Comparison of ENCODE assay signal across 13 cellular contexts in genomic region chr1:234718509-234719453, GRCh38.
DNase-seq lines count a peak whose midpoint lies in the region; ATAC-seq and TF ChIP-seq lines count a peak whose summit lies in the region.
"Had no signal": no experiment of that assay in that cellular context is flagged by ENCODE, and none has a peak within 500 bp of the region (broad histone marks: within the 10 kb centered on the region; RNA-seq: fewer than 3 reads in every experiment).

No MANE protein-coding gene starts in this region.

- H3K4me3 Mint-ChIP-seq in glutamatergic neuron (ENCODE audit: unreplicated experiment) = peak overlapping the region; percentile 53

- peaks cover 73% of the 10 kb centered on the region for H3K4me1 ChIP-seq in cardiac muscle cell (ENCODE audit: low read depth)
- H3K4me1 ChIP-seq in parathyroid adenoma = peaks cover 43% of the 10 kb centered on the region
- peaks cover 26 to 40% of the 10 kb centered on the region in 2 donors for H3K4me1 ChIP-seq in uterus

- H3K9me3 ChIP-seq in cardiac muscle cell (ENCODE audit: low read depth) = no peaks in the 10 kb centered on the region
- no peaks in the 10 kb centered on the region for H3K9me3 ChIP-seq in parathyroid adenoma (ENCODE audit: control insufficient read depth, low read length)
- no peaks in the 10 kb centered on the region for H3K9me3 ChIP-seq in uterus
- H3K9me3 ChIP-seq: SK-N-SH had no signal

- intact Hi-C loops in left ventricle myocardium superior (cut with micrococcal nuclease) = loop anchor here (10.0 kb wide), 1 partner anchor 224 kb away; no protein-coding TSS in a partner anchor
- intact Hi-C loops in uterus (cut with DNase I; ENCODE audit: low total_unique reads) = no loop called here

- peak overlapping the region; percentile 95 for H3K27ac Mint-ChIP-seq in glutamatergic neuron (ENCODE audit: unreplicated experiment)

- TF ChIP-seq CTCF in cardiac muscle cell (IDR thresholded peaks at IDR 0.05; ENCODE audit: low read depth, low read length) = no peak
- TF ChIP-seq CTCF in glutamatergic neuron (IDR thresholded peaks at IDR 0.05; ENCODE audit: partially characterized antibody, unreplicated experiment) = no peak
- no peak for TF ChIP-seq CTCF in parathyroid adenoma (IDR thresholded peaks at IDR 0.05)
- TF ChIP-seq CTCF in uterus (IDR thresholded peaks at IDR 0.05) = no peak

- peak overlapping the region; percentile 28 for H3K27ac ChIP-seq in cardiac muscle cell
- peak overlapping the region; percentile 100 for H3K27ac ChIP-seq in parathyroid adenoma
- H3K27ac ChIP-seq in uterus = peak overlapping the region; percentile 96 to 98

- H3K4me3 ChIP-seq in cardiac muscle cell (no peak overlapping the region), parathyroid adenoma (ENCODE audit: low read depth, low read length) (no peak overlapping the region), uterus (no peak overlapping the region)

- H2AFZ ChIP-seq in parathyroid adenoma = no peak overlapping the region

- H3K9ac ChIP-seq in parathyroid adenoma = no peak overlapping the region
- H3K9ac ChIP-seq: SK-N-SH had no signal

- DNase-seq in cardiac muscle cell (ENCODE audit: low read depth in 1 of 2, low spot score in 1 of 2) (no peak), left ventricle myocardium superior (no peak), glutamatergic neuron (no peak), uterus (no peak), GDM1 (lab: John Stamatoyannopoulos, UW) (no peak)
- DNase-seq: activated T-cell treated with anti-CD3 and anti-CD28 coated beads for 4 hours, amygdala, DMS 273 treated with DMSO at 0.1 percent for 48 hours, NCI-H2081 treated with DMSO at 0.1 percent for 48 hours, SK-N-SH had no signal

- H3K4me1 Mint-ChIP-seq in glutamatergic neuron (ENCODE audit: low read depth, unreplicated experiment) = peaks cover 79% of the 10 kb centered on the region

- H3K4me2 ChIP-seq in parathyroid adenoma (ENCODE audit: low read length) = peak overlapping the region; percentile 21
- H3K4me2 ChIP-seq: SK-N-SH had no signal

- H3K36me3 ChIP-seq in cardiac muscle cell (no peaks in the 10 kb centered on the region), parathyroid adenoma (ENCODE audit: control insufficient read depth, insufficient read depth, low read length) (no peaks in the 10 kb centered on the region), uterus (no peaks in the 10 kb centered on the region)

- H3K36me3 Mint-ChIP-seq in glutamatergic neuron (ENCODE audit: unreplicated experiment) = no peaks in the 10 kb centered on the region

- ATAC-seq in left ventricle myocardium superior (no peak), HG02610 (IDR thresholded peaks at IDR 0.05; ENCODE audit: unreplicated experiment) (no peak), HG02840 (IDR thresholded peaks at IDR 0.05; ENCODE audit: low FRiP score, unreplicated experiment) (no peak)

- H3K27me3 ChIP-seq in cardiac muscle cell (no peaks in the 10 kb centered on the region), parathyroid adenoma (ENCODE audit: control insufficient read depth, insufficient read depth, low read length) (no peaks in the 10 kb centered on the region), uterus (no peaks in the 10 kb centered on the region)

- TF ChIP-seq POLR2A in uterus (IDR thresholded peaks at IDR 0.05) = no peak

- H3K79me2 ChIP-seq in parathyroid adenoma = no peaks in the 10 kb centered on the region

- H3K9me3 Mint-ChIP-seq in glutamatergic neuron (ENCODE audit: unreplicated experiment) = peaks cover 15% of the 10 kb centered on the region

- peaks cover 12% of the 10 kb centered on the region for H3K27me3 Mint-ChIP-seq in glutamatergic neuron (ENCODE audit: unreplicated experiment)

Comparison
In these comparisons a context has a peak if more than half of its experiments do, and no peak if none do; other contexts are left out.
1. H3K27ac ChIP-seq: peak in every context shown above with its lines; median percentile 100 in parathyroid adenoma; 97 in uterus; 28 in cardiac muscle cell.